ENCODE assay signal across 12 cellular contexts in genomic region chr13:26941345-26942174, GRCh38.
A peak's percentile ranks its signal among the peaks of the same experiment; 100 is the strongest.
DNase-seq lines count a peak whose midpoint lies in the region; ATAC-seq and TF ChIP-seq lines count a peak whose summit lies in the region.
"Had no signal": no experiment of that assay in that cellular context is flagged by ENCODE, and none has a peak within 500 bp of the region (broad histone marks: within the 10 kb centered on the region; RNA-seq: fewer than 3 reads in every experiment).

No MANE protein-coding gene starts in this region.

- H3K9me2 ChIP-seq in SK-N-SH, result no peaks in the 10 kb centered on the region

- POLR2A ChIA-PET in SK-N-SH (lab: Yijun Ruan, JAX), result no interaction called here

- no peak for TF ChIP-seq RAD21 in SK-N-SH (IDR thresholded peaks at IDR 0.05; ENCODE audit: low read length)

- no peak overlapping the region for H2AFZ ChIP-seq in SK-N-SH (ENCODE audit: low read depth)

- no peak overlapping the region for H3K4me3 Mint-ChIP-seq in natural killer cell

- H3K27me3 ChIP-seq in SK-N-SH (ENCODE audit: insufficient read depth), result no peaks in the 10 kb centered on the region; the same call in 1 of the 2 replicates
- H3K27me3 ChIP-seq: spleen had no signal

- no peaks in the 10 kb centered on the region for H3K36me3 ChIP-seq in SK-N-SH (replicated peaks in 1 of 2; ENCODE audit: control insufficient read depth in 1 of 2, insufficient read depth in 2 of 2, low read length in 1 of 2)
- H3K36me3 ChIP-seq: spleen had no signal

- TF ChIP-seq CTCF in SK-N-SH (IDR thresholded peaks at IDR 0.05) (no peak), cardiac fibroblast (IDR thresholded peaks at IDR 0.05; ENCODE audit: low read depth, low read length) (no peak), natural killer cell (IDR thresholded peaks at IDR 0.05) (no peak)

- peaks cover 0 to 16% of the 10 kb centered on the region in 2 donors for H3K27me3 Mint-ChIP-seq in natural killer cell (ENCODE audit: low read depth in 2 of 2)

- peak overlapping the region in 1 of 2 donors; percentile 44 for H3K27ac Mint-ChIP-seq in natural killer cell

- ATAC-seq in SK-N-SH treated with all-trans-retinoic acid at 6 μM for 48 hours, result peak; percentile 77
- peak; percentile 80 to 93 (median 90) for ATAC-seq in natural killer cell
- no peak for ATAC-seq in HG03521 (IDR thresholded peaks at IDR 0.05; ENCODE audit: unreplicated experiment)

- no peaks in the 10 kb centered on the region for H3K9me3 Mint-ChIP-seq in natural killer cell

- H3K9ac ChIP-seq in SK-N-SH, result no peak overlapping the region

- no peaks in the 10 kb centered on the region for H3K36me3 Mint-ChIP-seq in natural killer cell

- no peak overlapping the region for H3K4me2 ChIP-seq in SK-N-SH

- intact Hi-C loops in natural killer cell (cut with micrococcal nuclease), result no loop called here

- CTCF ChIA-PET in SK-N-SH (lab: Yijun Ruan, JAX), result interaction anchor here (1.4 to 2.7 kb wide), 3 partner anchors 11 to 243 kb away, joined by 4 to 17 read pairs (median 6); no protein-coding TSS in a partner anchor

- no peaks in the 10 kb centered on the region for H3F3A ChIP-seq in SK-N-SH (replicated peaks; ENCODE audit: insufficient read depth)

- H3K4me1 ChIP-seq in SK-N-SH (ENCODE audit: control insufficient read depth in 1 of 2, insufficient read depth in 2 of 2, low read depth in 1 of 2, low read length in 1 of 2), result no peaks in the 10 kb centered on the region
- H3K4me1 ChIP-seq: spleen had no signal

- H3K9me3 ChIP-seq in SK-N-SH, result no peaks in the 10 kb centered on the region
- H3K9me3 ChIP-seq: spleen had no signal

- H3K79me2 ChIP-seq in SK-N-SH (ENCODE audit: insufficient read depth), result no peaks in the 10 kb centered on the region

- H4K20me1 ChIP-seq in SK-N-SH (ENCODE audit: insufficient read depth), result no peaks in the 10 kb centered on the region

- H3K4me1 Mint-ChIP-seq in natural killer cell, result peaks cover 7 to 9% of the 10 kb centered on the region in 2 donors

- H3K4me3 ChIP-seq in SK-N-SH (ENCODE audit: low read depth in 2 of 2, low read length in 1 of 2), result no peak overlapping the region
- H3K4me3 ChIP-seq in cardiac fibroblast (replicated peaks in 1 of 2; ENCODE audit: low read depth in 2 of 2, low read length in 2 of 2), result no peak overlapping the region
- H3K4me3 ChIP-seq: spleen had no signal

- TF ChIP-seq EP300 in SK-N-SH (IDR thresholded peaks at IDR 0.05; ENCODE audit: borderline replicate concordance in 1 of 2, low read depth in 1 of 2, low read length in 1 of 2), result no peak

- 38% methylated on average over 6 of the region's 7 CpGs for WGBS in SK-N-SH (ENCODE audit: low lambda C conversion rate)

- no peak for DNase-seq in SK-N-SH
- peak; percentile 76 for DNase-seq in LHCN-M2 (ENCODE audit: low read depth)
- peak; percentile 49 to 74 for DNase-seq in cardiac fibroblast (ENCODE audit: low read depth in 2 of 2)
- no peak for DNase-seq in natural killer cell
- DNase-seq in hypothalamus (lab: John Stamatoyannopoulos, UW), result no peak
- DNase-seq in DMS 273 treated with DMSO at 0.1 percent for 48 hours (lab: John Stamatoyannopoulos, UW), result no peak
- DNase-seq: NCI-H1092; NCI-H524; spleen; stimulated activated naive CD4-positive, alpha-beta T cell treated with Interleukin-2 at 50 U/mL for 16 hours had no signal

- no peak overlapping the region for H3K27ac ChIP-seq in SK-N-SH (ENCODE audit: low read depth in 2 of 2, low read length in 1 of 2)
- H3K27ac ChIP-seq: spleen had no signal

TF ChIP-seq in SK-N-SH treated with all-trans-retinoic acid at 6 μM for 48 hours, 23 proteins besides CTCF, POLR2A, EP300 and RAD21:
- no peak for TF ChIP-seq ZNF8 (CRISPR knock-in tag; IDR thresholded peaks at IDR 0.05)
- TF ChIP-seq GLIS3 (CRISPR knock-in tag; IDR thresholded peaks at IDR 0.05), result no peak

TF ChIP-seq in SK-N-SH, 30 proteins besides CTCF, POLR2A, EP300 and RAD21:
- TF ChIP-seq SIN3A (IDR thresholded peaks at IDR 0.05; ENCODE audit: borderline replicate concordance, low read depth, low read length), result no peak
- no peak for TF ChIP-seq TAF1 (IDR thresholded peaks at IDR 0.05; ENCODE audit: borderline replicate concordance, low read depth, low read length)
- TF ChIP-seq TCF12 (IDR thresholded peaks at IDR 0.05), result no peak
- no peak for TF ChIP-seq MEF2A (IDR thresholded peaks at IDR 0.05; ENCODE audit: borderline replicate concordance, low read depth)
- no peak for TF ChIP-seq POLR2AphosphoS5 (IDR thresholded peaks at IDR 0.05; ENCODE audit: low read depth, low read length)
- no peak for TF ChIP-seq GATA2 (CRISPR knock-in tag; IDR thresholded peaks at IDR 0.05)
- no peak for TF ChIP-seq USF1 (IDR thresholded peaks at IDR 0.05; ENCODE audit: borderline replicate concordance, low read depth)
- TF ChIP-seq PBX3 (IDR thresholded peaks at IDR 0.05), result no peak
- no peak for TF ChIP-seq ZBTB33 (IDR thresholded peaks at IDR 0.05; ENCODE audit: borderline replicate concordance, low read depth)
- TF ChIP-seq, protein P1, sequence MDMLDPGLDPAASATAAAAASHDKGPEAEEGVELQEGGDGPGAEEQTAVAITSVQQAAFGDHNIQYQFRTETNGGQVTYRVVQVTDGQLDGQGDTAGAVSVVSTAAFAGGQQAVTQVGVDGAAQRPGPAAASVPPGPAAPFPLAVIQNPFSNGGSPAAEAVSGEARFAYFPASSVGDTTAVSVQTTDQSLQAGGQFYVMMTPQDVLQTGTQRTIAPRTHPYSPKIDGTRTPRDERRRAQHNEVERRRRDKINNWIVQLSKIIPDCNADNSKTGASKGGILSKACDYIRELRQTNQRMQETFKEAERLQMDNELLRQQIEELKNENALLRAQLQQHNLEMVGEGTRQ (IDR thresholded peaks at IDR 0.05; ENCODE audit: borderline replicate concordance, low read depth, low read length), result no peak
- TF ChIP-seq RFX5 (IDR thresholded peaks at IDR 0.05; ENCODE audit: low read length), result no peak
TF ChIP-seq in SK-N-SH: peak in this region for 0.

Comparison
In these comparisons a context has a peak if more than half of its experiments do, and no peak if none do; other contexts are left out.
1. DNase-seq: peak in LHCN-M2 (single experiment) and cardiac fibroblast (2 of 2); none in SK-N-SH (single experiment), natural killer cell (single experiment), hypothalamus (0 of 51) and DMS 273 treated with DMSO at 0.1 percent for 48 hours (single experiment).